1 cellular context compared by ENCODE assay signal in genomic region chr17:72706396-72706981, GRCh38.
TF ChIP-seq lines count a peak whose summit lies in the region.

No MANE protein-coding gene starts in this region.

TF ChIP-seq in IMR-90, 13 proteins besides CTCF, POLR2A, EP300 and RAD21:
- TF ChIP-seq BHLHE40 (IDR thresholded peaks at IDR 0.05; ENCODE audit: low read depth, low read length) (no peak), SMC3 (IDR thresholded peaks at IDR 0.05; ENCODE audit: low read depth, low read length) (no peak), USF2 (IDR thresholded peaks at IDR 0.05; ENCODE audit: low read depth, low read length) (no peak), RFX5 (IDR thresholded peaks at IDR 0.05; ENCODE audit: low read depth, low read length) (no peak), ELK1 (IDR thresholded peaks at IDR 0.05; ENCODE audit: borderline replicate concordance, low read depth, low read length) (no peak), FOS (IDR thresholded peaks at IDR 0.05; ENCODE audit: low read depth, low read length) (no peak), CEBPB (IDR thresholded peaks at IDR 0.05; ENCODE audit: low read depth, low read length) (no peak), MAFK (IDR thresholded peaks at IDR 0.05; ENCODE audit: low read depth, low read length) (no peak), MAZ (IDR thresholded peaks at IDR 0.05; ENCODE audit: borderline replicate concordance, low read depth, low read length) (no peak), RCOR1 (IDR thresholded peaks at IDR 0.05; ENCODE audit: insufficient replicate concordance, low read length) (no peak), CHD1 (IDR thresholded peaks at IDR 0.05; ENCODE audit: low read depth, low read length) (no peak), MXI1 (IDR thresholded peaks at IDR 0.05; ENCODE audit: borderline replicate concordance, low read depth, low read length) (no peak)
TF ChIP-seq in IMR-90: peak in this region for 0.
